ENCODE assay signal across 8 cellular contexts in genomic region chr3:187616307-187616939, GRCh38. TPM values are rescaled to one million over a fixed set of nuclear protein-coding genes. Genes with fewer than 3 reads are reported as not detected.
DNase-seq lines count a peak whose midpoint lies in the region; ATAC-seq and TF ChIP-seq lines count a peak whose summit lies in the region.

No MANE protein-coding gene starts in this region.

- no peaks in the 10 kb centered on the region for H4K20me1 ChIP-seq in fibroblast of lung (ENCODE audit: control insufficient read depth, extremely low read depth, insufficient read depth, low read length)
- H4K20me1 ChIP-seq in osteoblast (ENCODE audit: insufficient read depth, low read length), result no peaks in the 10 kb centered on the region

- H3K27me3 ChIP-seq in fibroblast of lung (ENCODE audit: control insufficient read depth, insufficient read depth, low read length) (no peaks in the 10 kb centered on the region), osteoblast (ENCODE audit: insufficient read depth, low read length) (peaks cover 6% of the 10 kb centered on the region)

- H3K36me3 ChIP-seq in fibroblast of lung (ENCODE audit: control insufficient read depth, insufficient read depth, low read length), result no peaks in the 10 kb centered on the region
- no peaks in the 10 kb centered on the region for H3K36me3 ChIP-seq in osteoblast (ENCODE audit: insufficient read depth, low read length)

- no peak overlapping the region for H3K4me3 ChIP-seq in fibroblast of lung (replicated peaks in 1 of 4; ENCODE audit: control extremely low read depth in 1 of 4, insufficient read depth in 1 of 4, low read depth in 3 of 4, low read length in 4 of 4)
- H3K4me3 ChIP-seq in osteoblast (ENCODE audit: insufficient read depth, low read length), result no peak overlapping the region

- H3K4me2 ChIP-seq in fibroblast of lung (ENCODE audit: extremely low read depth, insufficient read depth, low read length) (no peak overlapping the region), osteoblast (ENCODE audit: insufficient read depth, low read length) (no peak overlapping the region)

- no peak overlapping the region for H3K9ac ChIP-seq in fibroblast of lung (ENCODE audit: insufficient read depth, low read length)

- H3K27ac ChIP-seq in fibroblast of lung (ENCODE audit: insufficient read depth, low read length) (no peak overlapping the region), osteoblast (ENCODE audit: low read depth, low read length) (no peak overlapping the region)

- ATAC-seq in Right ventricle myocardium inferior (no peak), HG03442 (IDR thresholded peaks at IDR 0.05; ENCODE audit: unreplicated experiment) (peak; percentile 59), HG03460 (IDR thresholded peaks at IDR 0.05; ENCODE audit: unreplicated experiment) (no peak)

- DNase-seq in Right ventricle myocardium inferior (ENCODE audit: missing footprints) (peak; percentile 68), cardiac septum (ENCODE audit: low spot score) (no peak), NOMO-1 treated with DMSO at 0.1 percent for 48 hours (lab: John Stamatoyannopoulos, UW; ENCODE audit: unreplicated experiment) (peak; percentile 71), fibroblast of lung (ENCODE audit: low read depth in 2 of 2) (peak; percentile 43 to 62), osteoblast (ENCODE audit: insufficient read length, low spot score, missing footprints) (peak; percentile 58)
- peak; percentile 49 for DNase-seq in activated CD8-positive, alpha-beta memory T cell treated with anti-CD3 and anti-CD28 coated beads, Interleukin-2, amount 50 U/mL, for 4 hours

- TF ChIP-seq CTCF in fibroblast of lung (conservative IDR thresholded peaks at IDR 0.05 in 1 of 2, IDR thresholded peaks at IDR 0.05 in 1 of 2; ENCODE audit: low read depth in 1 of 2, low read length in 2 of 2) (peak; percentile 67 to 79), osteoblast (IDR thresholded peaks at IDR 0.05; ENCODE audit: extremely low read depth, low read depth, low read length) (peak; percentile 85)

- no peaks in the 10 kb centered on the region for H3K79me2 ChIP-seq in fibroblast of lung (ENCODE audit: control insufficient read depth, insufficient read depth, low read length)
- H3K79me2 ChIP-seq in osteoblast (ENCODE audit: insufficient read depth, low read length), result no peaks in the 10 kb centered on the region

- H3K4me1 ChIP-seq in fibroblast of lung (ENCODE audit: control insufficient read depth, extremely low read depth, insufficient read depth, low read length), result no peaks in the 10 kb centered on the region
- H3K4me1 ChIP-seq in osteoblast (ENCODE audit: insufficient read depth, low read length), result no peaks in the 10 kb centered on the region

- no peaks in the 10 kb centered on the region for H3K9me3 ChIP-seq in fibroblast of lung (ENCODE audit: control insufficient read depth, insufficient read depth, low read depth, low read length)
- H3K9me3 ChIP-seq in osteoblast (ENCODE audit: low read depth, low read length), result no peaks in the 10 kb centered on the region

- intact Hi-C loops in Right ventricle myocardium inferior (cut with DNase I), result loop anchor here (5.0 to 10.0 kb wide), 2 partner anchors 61 to 98 kb away; no protein-coding TSS in a partner anchor
- intact Hi-C loops in cardiac septum (cut with DNase I), result loop anchor here (5.0 to 10.0 kb wide), 2 partner anchors 61 to 402 kb away; no protein-coding TSS in a partner anchor

- H2AFZ ChIP-seq in fibroblast of lung (ENCODE audit: low read length), result no peak overlapping the region
- no peak overlapping the region for H2AFZ ChIP-seq in osteoblast (ENCODE audit: low read length)

RNA-seq across cellular contexts. Expression of gene SST, which starts 53.8 kb away (rescaled TPM):
- not detected for total RNA-seq in Right ventricle myocardium inferior
- total RNA-seq in cardiac septum, result not detected
- total RNA-seq in fibroblast of lung, result not detected in 2 replicates
- polyA plus RNA-seq in fibroblast of lung, result not detected in 2 replicates
- polyA plus RNA-seq in fibroblast of lung (2012), result not detected in 2 replicates
- polyA minus RNA-seq in fibroblast of lung (ENCODE audit: low replicate concordance), result not detected in 2 replicates
- total RNA-seq in osteoblast, result not detected in 2 replicates
